ENCODE assay signal across 8 cellular contexts in genomic region chr14:103528512-103529382, GRCh38. TPM values are rescaled to one million over a fixed set of nuclear protein-coding genes. Genes with fewer than 3 reads are reported as not detected.
DNase-seq lines count a peak whose midpoint lies in the region; ATAC-seq, FAIRE-seq and TF ChIP-seq lines count a peak whose summit lies in the region.

Gene TRMT61A (plus strand): TSS chr14:103529196. CDS start chr14:103529979, 783 bp downstream.

- DNase-seq in A549 (ENCODE audit: low read depth in 1 of 2, low spot score in 1 of 2) (peak; percentile 89 to 95), activated T-cell treated with anti-CD3 and anti-CD28 coated beads for 48 hours (ENCODE audit: low read depth) (peak; percentile 74), epithelial cell of esophagus (ENCODE audit: low read depth) (peak; percentile 89), mucosa of gallbladder (ENCODE audit: low spot score) (peak; percentile 92)
- peak; percentile 66 for DNase-seq in stimulated activated CD8-positive, alpha-beta memory T cell treated with anti-CD3 and anti-CD28 coated beads, Interleukin-4, amount 100 ng/mL, for 24 hours (ENCODE audit: low read depth)

- H3K4me3 ChIP-seq in A549 (peak within 1 kb of the TSS; percentile 100), HUES6 (ENCODE audit: low read depth, low read length) (peak within 1 kb of the TSS; percentile 89), OCI-LY3 (ENCODE audit: low read length) (peak within 1 kb of the TSS; percentile 95), epithelial cell of esophagus (ENCODE audit: low read length) (peak within 1 kb of the TSS; percentile 95)

- peaks cover 3% of the 10 kb centered on the region; the same call in 1 of the 2 replicates for H4K20me1 ChIP-seq in OCI-LY3 (ENCODE audit: insufficient read depth, low read length)

- TF ChIP-seq RAD21 in A549 (conservative IDR thresholded peaks at IDR 0.05 in 1 of 2, IDR thresholded peaks at IDR 0.05 in 1 of 2): no peak

- peak within 1 kb of the TSS; percentile 87 for H3K9ac ChIP-seq in HUES6 (ENCODE audit: low read length)
- H3K9ac ChIP-seq in OCI-LY3 (ENCODE audit: low read length): peak within 1 kb of the TSS; percentile 97

- H3K4me1 ChIP-seq in A549 (peaks cover 50% of the 10 kb centered on the region), HUES6 (ENCODE audit: control insufficient read depth, insufficient read depth, low read length) (peaks cover 21% of the 10 kb centered on the region), OCI-LY3 (ENCODE audit: low read length) (peaks cover 65% of the 10 kb centered on the region)

- peak; percentile 62 to 79 for ATAC-seq in A549
- peak; percentile 45 for ATAC-seq in GM19023 (IDR thresholded peaks at IDR 0.05; ENCODE audit: unreplicated experiment)

- peak; percentile 82 for TF ChIP-seq POLR2A in A549 (IDR thresholded peaks at IDR 0.05; ENCODE audit: low read length)

- H3K27me3 ChIP-seq in HUES6 (ENCODE audit: control insufficient read depth, insufficient read depth, low read length) (peaks cover 12% of the 10 kb centered on the region), OCI-LY3 (ENCODE audit: low read depth, low read length) (no peaks in the 10 kb centered on the region)

- peaks cover 64% of the 10 kb centered on the region for H3K79me2 ChIP-seq in OCI-LY3 (ENCODE audit: low read length)

- CTCF ChIA-PET in A549 (lab: Yijun Ruan, JAX): interaction anchor here (0.6 to 28.8 kb wide), 8 partner anchors 10 to 423 kb away, joined by 3 to 489 read pairs (median 5); partner anchors contain the start of gene CKB

- H3K27ac ChIP-seq in A549 (peak within 1 kb of the TSS; percentile 94 to 97), HUES6 (ENCODE audit: low read depth, low read length) (peak within 1 kb of the TSS; percentile 74), OCI-LY3 (ENCODE audit: low read length) (peak within 1 kb of the TSS; percentile 98)

- TF ChIP-seq EP300 in A549 (IDR thresholded peaks at IDR 0.05): no peak

- no peak within 1 kb of the TSS for H2AFZ ChIP-seq in OCI-LY3 (ENCODE audit: low read depth, low read length)

- FAIRE-seq in A549 (lab: Jason Lieb, UNC): no peak

- WGBS in A549 (ENCODE audit: missing lambda C conversion rate): 4% methylated on average over 38 of the region's 71 CpGs

- POLR2A ChIA-PET in A549 (lab: Yijun Ruan, JAX): interaction anchor here (0.6 to 3.1 kb wide), 7 partner anchors 10 to 91 kb away, joined by 3 to 22 read pairs (median 3); partner anchors contain the start of gene BAG5

- TF ChIP-seq CTCF in A549 (IDR thresholded peaks at IDR 0.05) (no peak), OCI-LY3 (IDR thresholded peaks at IDR 0.05; ENCODE audit: low read depth, low read length) (no peak), epithelial cell of esophagus (IDR thresholded peaks at IDR 0.05; ENCODE audit: insufficient read depth, low read depth, low read length, missing control alignments) (no peak)

- H3K36me3 ChIP-seq in HUES6 (ENCODE audit: control insufficient read depth, insufficient read depth, low read length) (peaks cover 13% of the 10 kb centered on the region), OCI-LY3 (replicated peaks; ENCODE audit: low read depth, low read length) (peaks cover 53% of the 10 kb centered on the region)

- H3K9me3 ChIP-seq in A549 (no peaks in the 10 kb centered on the region), HUES6 (ENCODE audit: control insufficient read depth, insufficient read depth, low read depth, low read length) (no peaks in the 10 kb centered on the region), OCI-LY3 (ENCODE audit: insufficient read depth, low read length) (no peaks in the 10 kb centered on the region)

- peak within 1 kb of the TSS; percentile 99 for H3K4me2 ChIP-seq in A549
- peak within 1 kb of the TSS; percentile 100 for H3K4me2 ChIP-seq in OCI-LY3 (ENCODE audit: low read length)

TF ChIP-seq in A549, 52 proteins besides CTCF, POLR2A, EP300 and RAD21 (continues in another document):
- no peak for TF ChIP-seq TFCP2L1 (CRISPR knock-in tag; IDR thresholded peaks at IDR 0.05)
- TF ChIP-seq ZNF302 (CRISPR knock-in tag; IDR thresholded peaks at IDR 0.05): no peak
- no peak for TF ChIP-seq RARB (CRISPR knock-in tag; IDR thresholded peaks at IDR 0.05)
- no peak for TF ChIP-seq HOXB13 (CRISPR knock-in tag; IDR thresholded peaks at IDR 0.05; ENCODE audit: low read depth)
- no peak for TF ChIP-seq KDM1A (IDR thresholded peaks at IDR 0.05; ENCODE audit: low read depth)
- no peak for TF ChIP-seq CBX2 (IDR thresholded peaks at IDR 0.05; ENCODE audit: borderline replicate concordance, low read depth)
- TF ChIP-seq MYC (IDR thresholded peaks at IDR 0.05; ENCODE audit: borderline replicate concordance, low read length): no peak
- TF ChIP-seq SREBF2 (IDR thresholded peaks at IDR 0.05): no peak
- peak; percentile 41 to 94; a peak in 3 of 5 replicates for TF ChIP-seq JUN (IDR thresholded peaks at IDR 0.05)
- peak; percentile 97 for TF ChIP-seq MAX (IDR thresholded peaks at IDR 0.05)
- no peak for TF ChIP-seq PBX3 (IDR thresholded peaks at IDR 0.05)
- TF ChIP-seq GATA3 (IDR thresholded peaks at IDR 0.05; ENCODE audit: borderline replicate concordance): no peak
- no peak for TF ChIP-seq NPAS2 (CRISPR knock-in tag; IDR thresholded peaks at IDR 0.05; ENCODE audit: borderline replicate concordance)
- no peak for TF ChIP-seq TP53 (CRISPR knock-in tag; IDR thresholded peaks at IDR 0.05)
- TF ChIP-seq, protein P1, sequence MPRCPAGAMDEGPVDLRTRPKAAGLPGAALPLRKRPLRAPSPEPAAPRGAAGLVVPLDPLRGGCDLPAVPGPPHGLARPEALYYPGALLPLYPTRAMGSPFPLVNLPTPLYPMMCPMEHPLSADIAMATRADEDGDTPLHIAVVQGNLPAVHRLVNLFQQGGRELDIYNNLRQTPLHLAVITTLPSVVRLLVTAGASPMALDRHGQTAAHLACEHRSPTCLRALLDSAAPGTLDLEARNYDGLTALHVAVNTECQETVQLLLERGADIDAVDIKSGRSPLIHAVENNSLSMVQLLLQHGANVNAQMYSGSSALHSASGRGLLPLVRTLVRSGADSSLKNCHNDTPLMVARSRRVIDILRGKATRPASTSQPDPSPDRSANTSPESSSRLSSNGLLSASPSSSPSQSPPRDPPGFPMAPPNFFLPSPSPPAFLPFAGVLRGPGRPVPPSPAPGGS (IDR thresholded peaks at IDR 0.05): no peak
- TF ChIP-seq, protein P2, sequence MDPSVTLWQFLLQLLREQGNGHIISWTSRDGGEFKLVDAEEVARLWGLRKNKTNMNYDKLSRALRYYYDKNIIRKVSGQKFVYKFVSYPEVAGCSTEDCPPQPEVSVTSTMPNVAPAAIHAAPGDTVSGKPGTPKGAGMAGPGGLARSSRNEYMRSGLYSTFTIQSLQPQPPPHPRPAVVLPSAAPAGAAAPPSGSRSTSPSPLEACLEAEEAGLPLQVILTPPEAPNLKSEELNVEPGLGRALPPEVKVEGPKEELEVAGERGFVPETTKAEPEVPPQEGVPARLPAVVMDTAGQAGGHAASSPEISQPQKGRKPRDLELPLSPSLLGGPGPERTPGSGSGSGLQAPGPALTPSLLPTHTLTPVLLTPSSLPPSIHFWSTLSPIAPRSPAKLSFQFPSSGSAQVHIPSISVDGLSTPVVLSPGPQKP (IDR thresholded peaks at IDR 0.05; ENCODE audit: low read depth, low read length): no peak
- TF ChIP-seq HOXA7 (CRISPR knock-in tag; IDR thresholded peaks at IDR 0.05): no peak
- TF ChIP-seq NFE2L2 (conservative IDR thresholded peaks at IDR 0.05; ENCODE audit: low read length): no peak
- TF ChIP-seq PHF8 (IDR thresholded peaks at IDR 0.05; ENCODE audit: borderline replicate concordance, low read depth): peak; percentile 56; the same call in 1 of the 2 replicates
- peak; percentile 79 for TF ChIP-seq E2F6 (IDR thresholded peaks at IDR 0.05; ENCODE audit: borderline replicate concordance, low read depth)
- TF ChIP-seq CHD2 (IDR thresholded peaks at IDR 0.05; ENCODE audit: low read length, partially characterized antibody): no peak
- no peak for TF ChIP-seq FOSB (CRISPR knock-in tag; IDR thresholded peaks at IDR 0.05)
- no peak; the same call in 1 of the 2 replicates for TF ChIP-seq KDM5A (IDR thresholded peaks at IDR 0.05)
- TF ChIP-seq, protein P3, sequence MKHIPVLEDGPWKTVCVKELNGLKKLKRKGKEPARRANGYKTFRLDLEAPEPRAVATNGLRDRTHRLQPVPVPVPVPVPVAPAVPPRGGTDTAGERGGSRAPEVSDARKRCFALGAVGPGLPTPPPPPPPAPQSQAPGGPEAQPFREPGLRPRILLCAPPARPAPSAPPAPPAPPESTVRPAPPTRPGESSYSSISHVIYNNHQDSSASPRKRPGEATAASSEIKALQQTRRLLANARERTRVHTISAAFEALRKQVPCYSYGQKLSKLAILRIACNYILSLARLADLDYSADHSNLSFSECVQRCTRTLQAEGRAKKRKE (CRISPR knock-in tag; IDR thresholded peaks at IDR 0.05; ENCODE audit: low read depth): no peak
- TF ChIP-seq EHMT2 (IDR thresholded peaks at IDR 0.05; ENCODE audit: low read depth): no peak
- TF ChIP-seq MAFK (IDR thresholded peaks at IDR 0.05; ENCODE audit: partially characterized antibody): no peak

RNA-seq across cellular contexts. Expression of gene TRMT61A, which starts in this region (rescaled TPM):
- polyA plus RNA-seq in A549 (2011; rRNA removed) (8.3 TPM in 2 replicates), A549 (2017; fragmentation: RNase III; extraction: RNeasy Plus Mini Kit Qiagen cat#74134 plus additional on column Dnase treatment) (19.3 to 20.5 TPM (median 19.4 TPM) in 3 replicates)
- polyA plus RNA-seq in A549 (2012; cell fraction: cytosol; rRNA removed): 27.2 and 40.2 TPM in 2 replicates
- polyA plus RNA-seq in A549 (2012; cell fraction: nucleus; rRNA removed): 56.6 and 72.3 TPM in 2 replicates
- 7.1 and 8.4 TPM in 2 replicates for polyA minus RNA-seq in A549 (2011; rRNA and poly(A)+ RNA removed)
- total RNA-seq in mucosa of gallbladder: 13.5 TPM

Comparison
In these comparisons a context has a peak if more than half of its experiments do, and no peak if none do; other contexts are left out.
1. Peak in every context shown above with its lines: DNase-seq, ATAC-seq, H3K4me3 ChIP-seq and H3K27ac ChIP-seq.